In genomic region chr3:66703501-66703900, GRCh38 we compare ENCODE assay signal across 13 cellular contexts.
"Had no signal": no experiment of that assay in that cellular context is flagged by ENCODE, and none has a peak within 500 bp of the region (broad histone marks: within the 10 kb centered on the region; RNA-seq: fewer than 3 reads in every experiment).

No MANE protein-coding gene starts in this region.

- H3K36me3 Mint-ChIP-seq: activated naive CD4-positive, alpha-beta T cell treated with anti-CD3 and anti-CD28 coated beads, Interleukin-2, amount 50 U/mL, for 24 hours; natural killer cell treated with Interleukin-12 subunit alpha and Interleukin-12 subunit beta and Interleukin-15 and Interleukin-18, amount 100 ng/mL, for 72 hours had no signal

- H3K27me3 Mint-ChIP-seq: activated naive CD4-positive, alpha-beta T cell treated with anti-CD3 and anti-CD28 coated beads, Interleukin-2, amount 50 U/mL, for 24 hours; stimulated activated naive CD8-positive, alpha-beta T cell treated with anti-CD3 and anti-CD28 coated beads, Interleukin-15, amount 100 ng/mL, for 72 hours had no signal

- H3K9me3 Mint-ChIP-seq: activated naive CD4-positive, alpha-beta T cell treated with anti-CD3 and anti-CD28 coated beads, Interleukin-2, amount 50 U/mL, for 24 hours; natural killer cell treated with Interleukin-12 subunit alpha and Interleukin-12 subunit beta and Interleukin-15 and Interleukin-18, amount 100 ng/mL, for 72 hours; stimulated activated naive CD8-positive, alpha-beta T cell treated with anti-CD3 and anti-CD28 coated beads, Interleukin-15, amount 100 ng/mL, for 72 hours had no signal

- ATAC-seq: esophagus mucosa; left colon; natural killer cell treated with Interleukin-12 subunit alpha and Interleukin-12 subunit beta and Interleukin-15 and Interleukin-18, amount 100 ng/mL, for 72 hours; psoas muscle; sciatic nerve; stimulated activated naive CD8-positive, alpha-beta T cell treated with anti-CD3 and anti-CD28 coated beads, Interleukin-15, amount 100 ng/mL, for 72 hours had no signal

- H3K27ac Mint-ChIP-seq: activated naive CD4-positive, alpha-beta T cell treated with anti-CD3 and anti-CD28 coated beads, Interleukin-2, amount 50 U/mL, for 24 hours; natural killer cell treated with Interleukin-12 subunit alpha and Interleukin-12 subunit beta and Interleukin-15 and Interleukin-18, amount 100 ng/mL, for 72 hours; stimulated activated naive CD8-positive, alpha-beta T cell treated with anti-CD3 and anti-CD28 coated beads, Interleukin-15, amount 100 ng/mL, for 72 hours had no signal

- DNase-seq: activated CD4-positive, alpha-beta T cell treated with anti-CD3 and anti-CD28 coated beads, Interleukin-2, amount 50 U/mL, for 1 hour; brain microvascular endothelial cell; foreskin melanocyte; head of caudate nucleus; left colon; psoas muscle; stimulated activated CD4-positive, alpha-beta T cell treated with anti-CD3 and anti-CD28 coated beads, Interleukin-4, amount 100 ng/mL, for 24 hours; stimulated activated naive CD8-positive, alpha-beta T cell treated with anti-CD3 and anti-CD28 coated beads, Interleukin-15, amount 100 ng/mL, for 72 hours; T-helper 2 cell had no signal

- H3K4me3 Mint-ChIP-seq: activated naive CD4-positive, alpha-beta T cell treated with anti-CD3 and anti-CD28 coated beads, Interleukin-2, amount 50 U/mL, for 24 hours; natural killer cell treated with Interleukin-12 subunit alpha and Interleukin-12 subunit beta and Interleukin-15 and Interleukin-18, amount 100 ng/mL, for 72 hours; stimulated activated naive CD8-positive, alpha-beta T cell treated with anti-CD3 and anti-CD28 coated beads, Interleukin-15, amount 100 ng/mL, for 72 hours had no signal

- H3K4me1 Mint-ChIP-seq: activated naive CD4-positive, alpha-beta T cell treated with anti-CD3 and anti-CD28 coated beads, Interleukin-2, amount 50 U/mL, for 24 hours; stimulated activated naive CD8-positive, alpha-beta T cell treated with anti-CD3 and anti-CD28 coated beads, Interleukin-15, amount 100 ng/mL, for 72 hours had no signal
